25 cellular contexts compared by ENCODE assay signal in the genomic region with DNA sequence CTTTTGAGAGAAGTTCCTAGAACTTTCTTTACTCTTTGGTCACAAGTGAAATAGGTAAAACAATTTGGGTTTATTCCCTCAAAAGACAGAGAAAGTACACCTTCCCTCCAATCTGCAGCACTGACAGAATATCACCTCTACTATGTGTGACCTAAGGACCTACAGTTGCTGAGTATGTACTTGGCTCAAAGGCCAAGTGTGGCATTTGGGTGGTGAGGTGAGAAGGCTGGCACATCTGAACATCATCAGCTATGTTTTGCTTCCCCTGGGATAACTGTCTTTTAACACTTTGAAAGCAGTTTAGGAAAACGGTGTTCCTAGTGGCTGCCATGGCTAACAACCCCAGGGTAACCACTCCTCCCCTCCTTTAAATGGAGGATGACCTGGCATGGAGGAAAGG.
"Had no signal": no experiment of that assay in that cellular context is flagged by ENCODE, and none has a peak within 500 bp of the region (broad histone marks: within the 10 kb centered on the region; RNA-seq: fewer than 3 reads in every experiment).

No MANE protein-coding gene starts in this region.

- ATAC-seq: HepG2, SK-N-SH treated with all-trans-retinoic acid at 6 μM for 48 hours had no signal

- FAIRE-seq: HepG2, RCC 7860 had no signal

- H3K4me3 ChIP-seq: MG63, SJCRH30 had no signal

- H3K27me3 ChIP-seq: MG63, SJCRH30 had no signal

- H3K4me1 ChIP-seq: SJCRH30 had no signal

- H3K27ac ChIP-seq: SJCRH30 had no signal

- DNase-seq: IMR-90, Karpas-422, KG1, MG63, NCI-H1092, NCI-H1105 treated with DMSO at 0.1 percent for 48 hours, NCI-H1417 treated with DMSO at 0.1 percent for 48 hours, NCI-H146, NCI-H1694 treated with DMSO at 0.1 percent for 48 hours, NCI-H1930, NCI-H2081, NCI-H2107, NCI-H2171, NCI-H226, NCI-H446, NCI-H510A, NCI-H524 treated with DMSO at 0.1 percent for 48 hours, NCI-H69, NCI-H774, RPMI8226, SHP77 treated with DMSO at 0.1 percent for 48 hours, SJCRH30 had no signal

- H3K9me3 ChIP-seq: MG63, SJCRH30 had no signal
